ENCODE assay signal across 22 cellular contexts in the genomic region with DNA sequence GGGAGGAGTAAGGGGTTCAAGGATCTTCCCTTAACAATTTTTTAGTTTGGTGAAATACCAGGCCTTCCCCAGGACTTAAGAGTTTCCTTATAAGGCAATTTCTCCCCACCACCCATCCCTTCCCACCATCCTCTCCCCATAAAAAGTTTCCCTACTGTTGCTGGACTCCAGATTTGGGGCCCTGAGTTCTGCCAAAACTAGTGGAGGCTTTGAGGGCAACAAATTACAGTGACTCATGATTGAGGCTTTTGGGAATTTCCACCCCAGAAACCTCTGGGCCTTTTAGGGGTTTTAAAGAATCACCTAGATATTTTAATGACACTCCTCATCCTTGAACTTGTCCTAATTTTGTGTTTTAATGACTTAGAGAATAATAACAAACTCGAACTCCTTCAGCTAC. TPM values are rescaled to one million over a fixed set of nuclear protein-coding genes. Genes with fewer than 3 reads are reported as not detected.
"Had no signal": no experiment of that assay in that cellular context is flagged by ENCODE, and none has a peak within 500 bp of the region (broad histone marks: within the 10 kb centered on the region; RNA-seq: fewer than 3 reads in every experiment).

No MANE protein-coding gene starts in this region.

- DNase-seq: activated CD4-positive, alpha-beta T cell treated with anti-CD3 and anti-CD28 coated beads, Interleukin-2, amount 10 ng/mL, durations not matched to agents 7 days and 5 days; activated CD4-positive, CD25-positive, alpha-beta regulatory T cell treated with anti-CD3 and anti-CD28 coated beads, Interleukin-2, amount 50 U/mL, for 72 hours; activated CD8-positive, alpha-beta T cell treated with anti-CD3 and anti-CD28 coated beads, Interleukin-2, amount 10 ng/mL, durations not matched to agents 7 days and 5 days; activated gamma-delta T cell; aorta; central memory CD4-positive, alpha-beta T cell; dermis blood vessel endothelial cell; effector CD8-positive, alpha-beta T cell; heart left ventricle; left colon; mesendoderm; mucosa of descending colon; nephron progenitor cell; pancreas; psoas muscle; right cardiac atrium; stimulated activated CD4-positive, alpha-beta T cell treated with anti-CD3 and anti-CD28 coated beads, Interleukin-12 subunit alpha, Interleukin-12 subunit beta, amount 100 ng/mL, for 4 hours; substantia nigra; thyroid gland; WERI-Rb-1 had no signal

- ATAC-seq: activated CD8-positive, alpha-beta T cell treated with anti-CD3 and anti-CD28 coated beads, Interleukin-2, amount 10 ng/mL, durations not matched to agents 7 days and 5 days; heart left ventricle; left colon; mucosa of descending colon; pancreas; psoas muscle; right cardiac atrium; upper lobe of right lung had no signal

- H3K27ac ChIP-seq: heart left ventricle, pancreas, psoas muscle, thyroid gland, upper lobe of right lung, WERI-Rb-1 had no signal

- H3K4me3 ChIP-seq: heart left ventricle, mucosa of descending colon, pancreas, psoas muscle, thyroid gland, upper lobe of right lung had no signal

RNA-seq across cellular contexts. Expression of a gene that starts 14.3 kb away (rescaled TPM):
- total RNA-seq: activated CD4-positive, alpha-beta T cell treated with anti-CD3 and anti-CD28 coated beads, Interleukin-2, amount 10 ng/mL, durations not matched to agents 7 days and 5 days; activated CD8-positive, alpha-beta T cell treated with anti-CD3 and anti-CD28 coated beads, Interleukin-2, amount 10 ng/mL, durations not matched to agents 7 days and 5 days; activated T-helper 1 cell treated with anti-CD3 and anti-CD28 coated beads, Interleukin-12 subunit alpha, Interleukin-12 subunit beta, Interleukin-2, Interleukin-4 antibody, amounts not matched to agents 30 ng/mL and 10 ng/mL and 1 ng/mL, durations not matched to agents 14 hours and 24 hours and 36 hours; aorta; dermis blood vessel endothelial cell; left colon; mucosa of descending colon; pancreas; right cardiac atrium; upper lobe of right lung had no signal
